ENCODE assay signal across 1 cellular context in the genomic region with DNA sequence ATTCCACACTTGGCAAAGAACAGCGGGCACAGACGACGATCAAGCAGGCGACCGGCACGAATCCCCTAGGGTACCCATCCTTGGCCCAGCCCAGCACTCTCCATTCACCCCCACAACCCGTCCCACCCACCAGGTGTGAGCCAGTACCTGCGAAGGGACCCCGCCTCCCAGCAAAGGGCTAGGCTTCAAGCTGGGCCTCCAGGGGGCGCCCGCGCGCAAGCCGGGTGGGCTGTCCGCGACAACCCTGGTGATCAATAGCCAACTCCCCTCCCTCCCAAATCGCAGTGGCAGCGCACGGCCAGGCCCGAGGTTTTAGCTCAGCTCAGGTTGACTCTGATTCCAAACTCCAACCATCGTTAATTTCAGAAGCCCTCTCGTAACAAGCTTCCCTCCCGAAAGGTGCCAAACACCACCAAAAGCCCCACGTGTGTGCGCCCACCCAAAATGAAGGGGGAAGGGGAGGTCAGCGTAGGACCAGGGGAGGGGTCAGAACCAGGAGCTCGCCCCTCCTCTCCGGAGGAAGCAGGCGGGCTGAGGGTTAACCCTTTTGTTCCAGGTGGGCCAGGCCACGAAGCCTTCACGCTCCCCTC.
TF ChIP-seq lines count a peak whose summit lies in the region.

No MANE protein-coding gene starts in this region.

TF ChIP-seq in endothelial cell of umbilical vein, 7 proteins besides CTCF, POLR2A, EP300 and RAD21:
- TF ChIP-seq GATA2 (IDR thresholded peaks at IDR 0.05; ENCODE audit: insufficient read depth, insufficient read length, low read depth, low read length) = no peak
- no peak for TF ChIP-seq MYC (IDR thresholded peaks at IDR 0.05; ENCODE audit: low read depth, low read length)
- TF ChIP-seq FOS (IDR thresholded peaks at IDR 0.05; ENCODE audit: borderline replicate concordance, insufficient read depth, low read length) = no peak
- TF ChIP-seq POLR2AphosphoS5 (IDR thresholded peaks at IDR 0.05; ENCODE audit: insufficient read depth, low read depth, low read length) = no peak
- TF ChIP-seq, protein P1, sequence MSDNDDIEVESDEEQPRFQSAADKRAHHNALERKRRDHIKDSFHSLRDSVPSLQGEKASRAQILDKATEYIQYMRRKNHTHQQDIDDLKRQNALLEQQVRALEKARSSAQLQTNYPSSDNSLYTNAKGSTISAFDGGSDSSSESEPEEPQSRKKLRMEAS (IDR thresholded peaks at IDR 0.05; ENCODE audit: insufficient read depth, insufficient read length) = no peak
- TF ChIP-seq EZH2 (IDR thresholded peaks at IDR 0.05; ENCODE audit: borderline replicate concordance, low read depth, low read length, severe bottlenecking) = no peak
- no peak for TF ChIP-seq JUN (IDR thresholded peaks at IDR 0.05; ENCODE audit: borderline replicate concordance, insufficient read depth, insufficient read length, low read depth)
